ENCODE assay signal across 13 cellular contexts in the genomic region with DNA sequence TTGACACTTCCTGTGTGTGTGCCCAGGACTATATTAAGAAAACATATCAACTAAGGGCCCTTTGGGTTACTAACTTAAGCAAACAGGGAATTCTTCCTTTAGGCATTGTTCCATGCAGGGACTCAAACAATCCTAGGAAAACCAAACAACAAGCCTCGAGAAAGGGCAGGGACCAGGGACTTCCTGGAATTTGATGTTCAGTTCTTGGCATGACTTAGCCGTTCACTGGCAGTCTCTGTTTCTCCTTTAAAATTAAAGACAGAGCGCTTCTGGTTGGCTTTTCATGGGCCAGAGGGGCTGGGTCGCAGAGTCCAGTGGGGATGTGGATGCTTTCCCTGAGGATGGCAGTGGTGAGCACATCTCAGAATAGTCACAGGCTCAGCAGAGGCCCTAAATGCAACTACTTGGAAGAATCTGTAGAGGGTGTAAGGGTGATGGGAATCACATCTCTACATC. TPM values are rescaled to one million over a fixed set of nuclear protein-coding genes. Genes with fewer than 3 reads are reported as not detected.
DNase-seq lines count a peak whose midpoint lies in the region; ATAC-seq and TF ChIP-seq lines count a peak whose summit lies in the region.
"Had no signal": no experiment of that assay in that cellular context is flagged by ENCODE, and none has a peak within 500 bp of the region (broad histone marks: within the 10 kb centered on the region; RNA-seq: fewer than 3 reads in every experiment).

No MANE protein-coding gene starts in this region.

- peaks cover 4% of the 10 kb centered on the region for H3K9me3 ChIP-seq in endodermal cell (ENCODE audit: control insufficient read depth, low read length)
- H3K9me3 ChIP-seq: stomach had no signal

- CTCF ChIA-PET in activated CD8-positive, alpha-beta memory T cell treated with anti-CD3 and anti-CD28 coated beads, Interleukin-2, amount 10 ng/mL, durations not matched to agents 7 days and 5 days (lab: Charles Lee): no interaction called here

- peaks cover 17% of the 10 kb centered on the region for H3K36me3 Mint-ChIP-seq in endodermal cell (ENCODE audit: low read depth)
- H3K36me3 Mint-ChIP-seq in activated CD8-positive, alpha-beta memory T cell treated with anti-CD3 and anti-CD28 coated beads, Interleukin-2, amount 10 ng/mL, durations not matched to agents 7 days and 5 days: no peaks in the 10 kb centered on the region

- H3K27me3 ChIP-seq in endodermal cell (ENCODE audit: control insufficient read depth, insufficient read depth, low read length, poor library complexity, severe bottlenecking): no peaks in the 10 kb centered on the region
- H3K27me3 ChIP-seq: stomach had no signal

- H3K9me3 Mint-ChIP-seq in endodermal cell: no peaks in the 10 kb centered on the region
- H3K9me3 Mint-ChIP-seq in activated CD8-positive, alpha-beta memory T cell treated with anti-CD3 and anti-CD28 coated beads, Interleukin-2, amount 10 ng/mL, durations not matched to agents 7 days and 5 days (ENCODE audit: low read depth): no peaks in the 10 kb centered on the region

- no peaks in the 10 kb centered on the region for H3K4me1 ChIP-seq in endodermal cell (ENCODE audit: control insufficient read depth, insufficient read depth, low read length)
- H3K4me1 ChIP-seq: parathyroid adenoma, stomach had no signal

- no peak overlapping the region for H3K4me3 Mint-ChIP-seq in endodermal cell
- no peak overlapping the region for H3K4me3 Mint-ChIP-seq in activated CD8-positive, alpha-beta memory T cell treated with anti-CD3 and anti-CD28 coated beads, Interleukin-2, amount 10 ng/mL, durations not matched to agents 7 days and 5 days

- ATAC-seq in activated CD8-positive, alpha-beta memory T cell treated with anti-CD3 and anti-CD28 coated beads, Interleukin-2, amount 10 ng/mL, durations not matched to agents 7 days and 5 days: no peak
- no peak for ATAC-seq in GM21717 (IDR thresholded peaks at IDR 0.05; ENCODE audit: unreplicated experiment)

- H3K4me3 ChIP-seq in LNCaP clone FGC (ENCODE audit: low read depth, low read length) (no peak overlapping the region), endodermal cell (ENCODE audit: low read length) (no peak overlapping the region)
- H3K4me3 ChIP-seq: stomach had no signal

- H3K4me1 Mint-ChIP-seq in endodermal cell: peaks cover 4% of the 10 kb centered on the region
- peaks cover 5% of the 10 kb centered on the region for H3K4me1 Mint-ChIP-seq in activated CD8-positive, alpha-beta memory T cell treated with anti-CD3 and anti-CD28 coated beads, Interleukin-2, amount 10 ng/mL, durations not matched to agents 7 days and 5 days

- peak; percentile 32 for TF ChIP-seq CTCF in LNCaP clone FGC (IDR thresholded peaks at IDR 0.05; ENCODE audit: control insufficient read depth, extremely low read depth, insufficient read depth)
- peak; percentile 68 for TF ChIP-seq CTCF in endodermal cell (conservative IDR thresholded peaks at IDR 0.05)

- H3K36me3 ChIP-seq in endodermal cell (ENCODE audit: control insufficient read depth, insufficient read depth, low read length): no peaks in the 10 kb centered on the region
- H3K36me3 ChIP-seq: stomach had no signal

- no peak overlapping the region for H3K27ac ChIP-seq in endodermal cell (ENCODE audit: low read depth, low read length)
- H3K27ac ChIP-seq: parathyroid adenoma, stomach had no signal

- H3K27me3 Mint-ChIP-seq in endodermal cell (ENCODE audit: insufficient read depth): no peaks in the 10 kb centered on the region
- H3K27me3 Mint-ChIP-seq in activated CD8-positive, alpha-beta memory T cell treated with anti-CD3 and anti-CD28 coated beads, Interleukin-2, amount 10 ng/mL, durations not matched to agents 7 days and 5 days: no peaks in the 10 kb centered on the region

- H3K9ac ChIP-seq in endodermal cell (ENCODE audit: extremely low read depth, low read length, poor library complexity, severe bottlenecking): no peak overlapping the region
- H3K9ac ChIP-seq: parathyroid adenoma had no signal

- WGBS in endodermal cell (ENCODE audit: insufficient coverage in 1 of 2, insufficient read length in 1 of 2), 2 experiments: 89 to 93% methylated on average over 3 to 4 of the region's 4 CpGs

- DNase-seq in ELR (ENCODE audit: low read depth) (peak; percentile 46), LNCaP clone FGC (ENCODE audit: low read depth) (peak; percentile 89), endodermal cell (peak; percentile 81), mesenteric fat pad (ENCODE audit: low spot score) (peak; percentile 18), NCI-H1417 treated with DMSO at 0.1 percent for 48 hours (lab: John Stamatoyannopoulos, UW) (no peak)
- no peak for DNase-seq in activated CD8-positive, alpha-beta memory T cell treated with anti-CD3 and anti-CD28 coated beads, Interleukin-2, amount 10 ng/mL, durations not matched to agents 7 days and 5 days
- DNase-seq: activated CD8-positive, alpha-beta memory T cell treated with anti-CD3 and anti-CD28 coated beads, Interleukin-2, amount 50 U/mL, for 48 hours; NCI-H2081; stimulated activated CD4-positive, alpha-beta T cell treated with anti-CD3 and anti-CD28 coated beads, Interleukin-4, amount 100 ng/mL, for 24 hours; stomach; T-helper 9 cell had no signal

- H3K27ac Mint-ChIP-seq in endodermal cell: no peak overlapping the region
- no peak overlapping the region for H3K27ac Mint-ChIP-seq in activated CD8-positive, alpha-beta memory T cell treated with anti-CD3 and anti-CD28 coated beads, Interleukin-2, amount 10 ng/mL, durations not matched to agents 7 days and 5 days

RNA-seq across cellular contexts. Expression of gene RNFT2, which starts 35.2 kb away (rescaled TPM):
- 10 to 100 TPM; 28.0 to 51.2 TPM for total RNA-seq in endodermal cell
- 21.6 TPM for polyA plus RNA-seq in endodermal cell (2013, experiment 1 of 2)
- polyA plus RNA-seq in endodermal cell (2013, experiment 2 of 2): 22.1 TPM
- total RNA-seq in mesenteric fat pad: 2.1 TPM
- total RNA-seq in activated CD8-positive, alpha-beta memory T cell treated with anti-CD3 and anti-CD28 coated beads, Interleukin-2, amount 10 ng/mL, durations not matched to agents 7 days and 5 days: 1 to 10 TPM; 8.6 to 8.9 TPM

RNA-seq across cellular contexts. Expression of gene SPRING1, which starts 35.4 kb away (rescaled TPM):
- total RNA-seq in endodermal cell (100 to 1,000 TPM in 1 of 2 donors, 10 to 100 TPM in 1; 81.7 to 108 TPM), mesenteric fat pad (21.5 TPM)
- polyA plus RNA-seq in endodermal cell (2013, experiment 1 of 2): 30.1 TPM
- 27.0 TPM for polyA plus RNA-seq in endodermal cell (2013, experiment 2 of 2)
- 10 to 100 TPM; 25.3 to 31.8 TPM for total RNA-seq in activated CD8-positive, alpha-beta memory T cell treated with anti-CD3 and anti-CD28 coated beads, Interleukin-2, amount 10 ng/mL, durations not matched to agents 7 days and 5 days

Comparison
In these comparisons a context has a peak if more than half of its experiments do, and no peak if none do; other contexts are left out.
1. DNase-seq: peak in ELR (single experiment), LNCaP clone FGC (single experiment), endodermal cell (single experiment) and mesenteric fat pad (single experiment); none in activated CD8-positive, alpha-beta memory T cell treated with anti-CD3 and anti-CD28 coated beads, Interleukin-2, amount 10 ng/mL, durations not matched to agents 7 days and 5 days (single experiment) and NCI-H1417 treated with DMSO at 0.1 percent for 48 hours (single experiment).